In genomic region chr5:130231786-130232185, GRCh38 we compare ENCODE assay signal across 21 cellular contexts.
"Had no signal": no experiment of that assay in that cellular context is flagged by ENCODE, and none has a peak within 500 bp of the region (broad histone marks: within the 10 kb centered on the region; RNA-seq: fewer than 3 reads in every experiment).

No MANE protein-coding gene starts in this region.

- DNase-seq: cortex of kidney; dorsolateral prefrontal cortex; effector CD8-positive, alpha-beta T cell; heart right ventricle; hypothalamus; kidney glomerular epithelial cell; nucleus accumbens; pancreas; right cardiac atrium; stimulated activated CD4-positive, alpha-beta T cell treated with anti-CD3 and anti-CD28 coated beads, Interleukin-2, amount 100 ng/mL, for 48 hours; stimulated activated CD8-positive, alpha-beta memory T cell treated with anti-CD3 and anti-CD28 coated beads, Interleukin-4, amount 100 ng/mL, for 48 hours; stimulated activated naive CD8-positive, alpha-beta T cell treated with anti-CD3 and anti-CD28 coated beads, Interleukin-15, Interleukin-2, amounts not matched to agents 100 U/mL and 50 U/mL, for 24 hours; thyroid gland; upper lobe of left lung; uterus had no signal

- H3K4me3 ChIP-seq: dorsolateral prefrontal cortex, heart right ventricle, neural progenitor cell, pancreas, smooth muscle cell, suprapubic skin, thyroid gland, upper lobe of left lung, uterus had no signal

- ATAC-seq: esophagus mucosa; heart right ventricle; natural killer cell treated with Interleukin-12 subunit alpha and Interleukin-12 subunit beta and Interleukin-15 and Interleukin-18, amount 100 ng/mL, for 72 hours; pancreas; right cardiac atrium; stimulated activated effector memory CD8-positive, alpha-beta T cell treated with anti-CD3 and anti-CD28 coated beads, Interleukin-12 subunit alpha, Interleukin-12 subunit beta, amount 100 ng/mL, for 72 hours; stimulated activated naive CD8-positive, alpha-beta T cell treated with anti-CD3 and anti-CD28 coated beads, Interleukin-15, Interleukin-2, amounts not matched to agents 100 U/mL and 50 U/mL, for 24 hours had no signal
